8 cellular contexts compared by ENCODE assay signal in the genomic region with DNA sequence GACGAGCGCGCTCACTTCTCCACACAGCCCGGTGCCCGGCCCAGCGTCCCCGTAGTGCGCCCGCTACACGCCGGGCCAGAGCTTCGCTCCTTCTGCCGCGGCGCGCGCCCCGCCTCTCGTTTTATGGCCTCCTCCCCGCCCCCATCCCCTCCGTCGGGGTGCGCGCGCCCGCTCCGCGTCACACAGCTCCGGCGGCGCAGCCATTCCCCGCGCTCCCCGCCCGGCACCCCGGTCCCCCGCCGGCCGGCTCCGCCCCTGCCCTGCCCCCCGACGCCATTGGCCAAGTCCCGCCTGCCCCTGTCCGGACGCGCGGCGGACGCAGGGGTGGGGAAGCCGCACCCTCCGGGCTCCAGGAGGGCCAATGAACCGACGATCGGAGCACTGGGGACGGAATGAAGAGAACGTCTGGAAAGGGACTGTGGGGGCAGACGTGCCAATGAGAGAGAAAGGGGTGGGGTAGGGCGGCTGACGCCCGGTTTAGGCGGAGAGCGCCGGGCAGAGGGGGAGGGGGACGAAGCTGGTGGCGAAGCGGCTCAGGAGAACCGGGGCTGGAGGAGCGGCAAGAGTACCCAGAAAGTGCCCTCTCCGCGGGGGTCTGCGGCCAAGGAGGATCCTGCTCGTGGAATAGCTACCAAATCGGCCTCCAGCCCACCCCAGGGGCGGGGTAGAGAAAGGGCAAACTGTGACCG. TPM values are rescaled to one million over a fixed set of nuclear protein-coding genes. Genes with fewer than 3 reads are reported as not detected.
DNase-seq lines count a peak whose midpoint lies in the region; ATAC-seq, FAIRE-seq and TF ChIP-seq lines count a peak whose summit lies in the region.

A gene with protein sequence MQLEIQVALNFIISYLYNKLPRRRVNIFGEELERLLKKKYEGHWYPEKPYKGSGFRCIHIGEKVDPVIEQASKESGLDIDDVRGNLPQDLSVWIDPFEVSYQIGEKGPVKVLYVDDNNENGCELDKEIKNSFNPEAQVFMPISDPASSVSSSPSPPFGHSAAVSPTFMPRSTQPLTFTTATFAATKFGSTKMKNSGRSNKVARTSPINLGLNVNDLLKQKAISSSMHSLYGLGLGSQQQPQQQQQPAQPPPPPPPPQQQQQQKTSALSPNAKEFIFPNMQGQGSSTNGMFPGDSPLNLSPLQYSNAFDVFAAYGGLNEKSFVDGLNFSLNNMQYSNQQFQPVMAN (minus strand): TSS at position 94 of the 689 bp plus-strand sequence. CDS start 2,337 bp downstream, outside the sequence.

- H3K4me2 ChIP-seq in HepG2 (ENCODE audit: low read depth, low read length), result peak within 1 kb of the TSS; percentile 98

- no TSS peak for BruUV-seq in HepG2 (replicated peaks; lab: Mats Ljungman, UMichigan)

- FAIRE-seq in HepG2 (lab: Jason Lieb, UNC), result peak; percentile 63

- H3K9me3 ChIP-seq in HepG2 (ENCODE audit: low read length), result no peaks in the 10 kb centered on the region

- H3K79me2 ChIP-seq in HepG2 (ENCODE audit: insufficient read depth, low read length), result peaks cover 54% of the 10 kb centered on the region

- CTCF ChIA-PET in HepG2 (lab: Yijun Ruan, JAX; ENCODE audit: low intra/inter-chr PET ratio, low total read pairs), result interaction anchor here (1.0 kb wide), 1 partner anchor 90 kb away, joined by 3 read pairs; no protein-coding TSS in a partner anchor

- intact Hi-C loops in HepG2 (cut with micrococcal nuclease; ENCODE audit: unreplicated experiment), result loop anchor here (2.0 kb wide), 2 partner anchors 18 to 26 kb away; no protein-coding TSS in a partner anchor

- WGBS in HepG2 (ENCODE audit: low lambda C conversion rate), result 1% methylated on average over 55 of the region's 75 CpGs

- H3K4me1 ChIP-seq in HepG2 (ENCODE audit: insufficient read depth, low read length), result peaks cover 41% of the 10 kb centered on the region

- in situ Hi-C loops in HepG2 (cut with HindIII; ENCODE audit: extremely low pct_ligation_motif_present, low pct_unique_long_range_greater_than_20kb), result loop anchor here (5.0 kb wide), 1 partner anchor 81 kb away; no protein-coding TSS in a partner anchor

- H3K9ac ChIP-seq in HepG2 (ENCODE audit: insufficient read depth, low read depth, low read length), result peak within 1 kb of the TSS; percentile 93

- POLR2A ChIA-PET in HepG2 (lab: Yijun Ruan, JAX), result interaction anchor here (0.7 to 9.6 kb wide), 46 partner anchors 10 to 426 kb away, joined by 3 to 510 read pairs (median 5); partner anchors contain the start of genes CACNA1G, LUC7L3 and SPAG9

- peak; percentile 87 for TF ChIP-seq RAD21 in HepG2 (CRISPR knock-in tag; IDR thresholded peaks at IDR 0.05)

- H3K27me3 ChIP-seq in HepG2 (ENCODE audit: control insufficient read depth in 1 of 2, insufficient read depth in 2 of 2, low read length in 2 of 2), result no peaks in the 10 kb centered on the region; a peak in 1 of 5 replicates

- H3K27ac ChIP-seq in C4-2B (peak within 1 kb of the TSS; percentile 99), HepG2 (ENCODE audit: extremely low read length, insufficient read depth, low read length) (peak within 1 kb of the TSS; percentile 95)

- peak; percentile 57 for ATAC-seq in GM19372 (IDR thresholded peaks at IDR 0.05; ENCODE audit: low read depth, unreplicated experiment)
- ATAC-seq in HG03521 (IDR thresholded peaks at IDR 0.05; ENCODE audit: unreplicated experiment), result peak; percentile 66
- peak; percentile 91 for ATAC-seq in HepG2

- no peak for TF ChIP-seq CTCF in C4-2B (conservative IDR thresholded peaks at IDR 0.05)
- TF ChIP-seq CTCF in HepG2 (CRISPR knock-in tag; IDR thresholded peaks at IDR 0.05), result 0 out of 2 replicates have a peak, but pooled peaks have one; percentile 18

- TF ChIP-seq EP300 in HepG2 (IDR thresholded peaks at IDR 0.05; ENCODE audit: low read depth in 2 of 2, low read length in 2 of 2), result peak; percentile 56 to 63
- peak; percentile 65 for TF ChIP-seq EP300 in HepG2 (CRISPR knock-in tag; IDR thresholded peaks at IDR 0.05; ENCODE audit: borderline replicate concordance)

- peak within 1 kb of the TSS; percentile 97 to 98 (median 97) for H3K4me3 ChIP-seq in HepG2 (replicated peaks in 1 of 3; ENCODE audit: insufficient read depth in 1 of 3, low read depth in 2 of 3, low read length in 3 of 3)

- TF ChIP-seq POLR2A in HepG2 (IDR thresholded peaks at IDR 0.05; ENCODE audit: insufficient read depth in 1 of 2, low read depth in 2 of 2, low read length in 2 of 2), result peak; percentile 99 to 100

- H3K36me3 ChIP-seq in HepG2 (replicated peaks in 1 of 2; ENCODE audit: control insufficient read depth in 1 of 2, insufficient read depth in 2 of 2, low read length in 2 of 2), result peaks cover 5 to 17% of the 10 kb centered on the region in 2 experiments; a peak in 4 of 5 replicates

- no peak within 1 kb of the TSS for H2AFZ ChIP-seq in HepG2 (ENCODE audit: low read length)

- DNase-seq in NCI-H748 (lab: John Stamatoyannopoulos, UW; ENCODE audit: unreplicated experiment), result peak; percentile 99
- peak; percentile 96 for DNase-seq in activated CD4-positive, alpha-beta T cell treated with anti-CD3 and anti-CD28 coated beads, Interleukin-2, amount 50 U/mL, for 1 hour
- peak; percentile 88 for DNase-seq in cortex of kidney (lab: John Stamatoyannopoulos, UW)
- DNase-seq in HepG2 (ENCODE audit: low spot score), result peak; percentile 97
- peak; percentile 94 to 97 for DNase-seq in stimulated activated CD4-positive, alpha-beta T cell treated with anti-CD3 and anti-CD28 coated beads, Interleukin-2, amount 100 ng/mL, for 48 hours

- peaks cover 41% of the 10 kb centered on the region for H4K20me1 ChIP-seq in HepG2 (ENCODE audit: insufficient read depth, low read length)

TF ChIP-seq in HepG2, 621 proteins besides CTCF, POLR2A, EP300 and RAD21 (continues in another document):
- TF ChIP-seq NR1H2 (CRISPR knock-in tag; IDR thresholded peaks at IDR 0.05; ENCODE audit: borderline replicate concordance, low read depth) (peak; percentile 68; the same call in 1 of the 2 replicates), RFXAP (CRISPR knock-in tag; IDR thresholded peaks at IDR 0.05; ENCODE audit: borderline replicate concordance) (peak; percentile 76; the same call in 1 of the 2 replicates), MIXL1 (CRISPR knock-in tag; IDR thresholded peaks at IDR 0.05) (peak; percentile 70; the same call in 1 of the 2 replicates), FIP1L1 (IDR thresholded peaks at IDR 0.05; ENCODE audit: borderline replicate concordance, insufficient read depth, low read depth, low read length) (no peak), DNMT3B (CRISPR knock-in tag; conservative IDR thresholded peaks at IDR 0.05) (no peak; the same call in 1 of the 2 replicates), NFKBIZ (CRISPR knock-in tag; IDR thresholded peaks at IDR 0.05) (peak; percentile 94; the same call in 1 of the 2 replicates), ZNF292 (CRISPR knock-in tag; IDR thresholded peaks at IDR 0.05; ENCODE audit: borderline replicate concordance, low read depth) (peak; percentile 55; the same call in 1 of the 2 replicates), ZNF253 (CRISPR knock-in tag; IDR thresholded peaks at IDR 0.05; ENCODE audit: borderline replicate concordance) (peak; percentile 75), ZNF710 (CRISPR knock-in tag; IDR thresholded peaks at IDR 0.05; ENCODE audit: borderline replicate concordance) (no peak; the same call in 1 of the 2 replicates)

RNA-seq across cellular contexts. Expression of the gene that starts here (rescaled TPM):
- total RNA-seq in HepG2 (2016; rRNA removed; fragmentation: Illumina TruSeq; extraction: Trizol), result 19.4 and 21.9 TPM in 2 replicates
- total RNA-seq in HepG2 (2016; cell fraction: cytosol; rRNA removed; fragmentation: Illumina TruSeq; extraction: Trizol; ENCODE audit: low read depth), result 4.8 and 6.1 TPM in 2 replicates
- 15.4 and 18.3 TPM in 2 replicates for total RNA-seq in HepG2 (2016; cell fraction: insoluble cytoplasmic fraction; rRNA removed; fragmentation: Illumina TruSeq; extraction: Trizol)
- 17.3 and 20.5 TPM in 2 replicates for total RNA-seq in HepG2 (2016; cell fraction: membrane; rRNA removed; fragmentation: Illumina TruSeq; extraction: Trizol)
- 32.5 and 39.5 TPM in 2 replicates for total RNA-seq in HepG2 (2016; cell fraction: nucleus; rRNA removed; fragmentation: Illumina TruSeq; extraction: Trizol)
- polyA plus RNA-seq in HepG2 (2011; rRNA removed), result 52.5 and 57.7 TPM in 2 replicates
- polyA plus RNA-seq in HepG2 (2011; cell fraction: cytosol; rRNA removed), result 34.6 and 53.8 TPM in 2 replicates
- 22.7 and 27.8 TPM in 2 replicates for polyA plus RNA-seq in HepG2 (2011; cell fraction: nucleus; rRNA removed)
- polyA plus RNA-seq in HepG2 (2012), result 77.1 and 86.3 TPM in 2 replicates
- polyA plus RNA-seq in HepG2 (2016; cell fraction: cytosol; fragmentation: Illumina TruSeq; extraction: Trizol; ENCODE audit: low read depth), result 11.4 and 11.5 TPM in 2 replicates
- polyA plus RNA-seq in HepG2 (2016; cell fraction: insoluble cytoplasmic fraction; fragmentation: Illumina TruSeq; extraction: Trizol; ENCODE audit: low read depth), result 38.0 and 41.3 TPM in 2 replicates
- polyA plus RNA-seq in HepG2 (2016; cell fraction: membrane; fragmentation: Illumina TruSeq; extraction: Trizol; ENCODE audit: low read depth), result 23.3 and 26.8 TPM in 2 replicates
- polyA plus RNA-seq in HepG2 (2016; cell fraction: nucleus; fragmentation: Illumina TruSeq; extraction: Trizol; ENCODE audit: insufficient read depth, low read depth), result 96.0 and 102 TPM in 2 replicates
- 82.9 and 106 TPM in 2 replicates for polyA minus RNA-seq in HepG2 (2011; rRNA and poly(A)+ RNA removed; ENCODE audit: low replicate concordance)
- 53.5 and 57.1 TPM in 2 replicates for polyA minus RNA-seq in HepG2 (2011; cell fraction: cytosol; rRNA and poly(A)+ RNA removed)
- 28.7 and 29.6 TPM in 2 replicates for polyA minus RNA-seq in HepG2 (2011; cell fraction: nucleus; rRNA and poly(A)+ RNA removed)

Comparison
In these comparisons a context has a peak if more than half of its experiments do, and no peak if none do; other contexts are left out.
1. Peak in every context shown above with its lines: DNase-seq, ATAC-seq, H3K4me3 ChIP-seq and H3K27ac ChIP-seq.